In the genomic region with DNA sequence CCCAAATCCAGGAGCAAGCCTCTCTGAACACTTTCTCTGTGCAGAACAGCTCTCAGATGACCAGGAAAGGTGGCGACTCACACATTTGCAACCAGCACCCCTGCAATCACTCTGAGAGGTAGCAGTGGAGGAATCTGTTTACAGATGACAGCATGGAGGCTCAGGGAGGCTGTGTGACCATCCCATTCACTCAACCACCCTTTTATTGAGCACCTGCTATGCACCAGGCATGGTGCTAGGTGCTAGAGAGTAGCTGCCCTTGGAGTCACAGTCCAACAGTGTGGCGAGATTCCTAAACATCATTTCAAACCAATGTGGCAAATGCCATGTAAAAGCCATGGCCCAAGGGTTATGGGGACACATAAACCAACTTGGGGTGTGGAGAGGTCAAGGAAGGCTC, we compare ENCODE assay signal across 16 cellular contexts. TPM values are rescaled to one million over a fixed set of nuclear protein-coding genes. Genes with fewer than 3 reads are reported as not detected.
DNase-seq lines count a peak whose midpoint lies in the region; ATAC-seq, FAIRE-seq and TF ChIP-seq lines count a peak whose summit lies in the region.
"Had no signal": no experiment of that assay in that cellular context is flagged by ENCODE, and none has a peak within 500 bp of the region (broad histone marks: within the 10 kb centered on the region; RNA-seq: fewer than 3 reads in every experiment).

No MANE protein-coding gene starts in this region.

- DNase-seq in left ventricle myocardium inferior (no peak), right atrium auricular region (ENCODE audit: low spot score) (no peak), astrocyte (ENCODE audit: low read depth) (no peak), naive B cell (no peak), 8988T (no peak), inferior parietal cortex (ENCODE audit: extremely low spot score) (no peak), HCEC 1CT (no peak), KG1 (lab: John Stamatoyannopoulos, UW) (no peak)
- DNase-seq: activated CD4-positive, alpha-beta T cell treated with anti-CD3 and anti-CD28 coated beads for 36 hours; activated CD8-positive, alpha-beta memory T cell treated with anti-CD3 and anti-CD28 coated beads, Interleukin-2, amount 50 U/mL, for 4 hours; NCI-H510A treated with DMSO at 0.1 percent for 48 hours; retina; stimulated activated naive CD8-positive, alpha-beta T cell treated with anti-CD3 and anti-CD28 coated beads, Interleukin-15, amount 100 ng/mL, for 72 hours; T-helper 9 cell had no signal

- no peak overlapping the region for H2AFZ ChIP-seq in astrocyte (ENCODE audit: low read depth, low read length)

- H3K27ac ChIP-seq in left ventricle myocardium inferior (replicated peaks) (peak overlapping the region; percentile 88), right atrium auricular region (no peak overlapping the region), astrocyte (ENCODE audit: low read depth, low read length) (no peak overlapping the region)

- H3K27me3 ChIP-seq in left ventricle myocardium inferior (ENCODE audit: low read depth) (peaks cover 36% of the 10 kb centered on the region), right atrium auricular region (no peaks in the 10 kb centered on the region), astrocyte (ENCODE audit: insufficient read depth, low read length) (peaks cover 19% of the 10 kb centered on the region)
- H3K27me3 ChIP-seq: vagina had no signal

- H3K4me3 Mint-ChIP-seq in astrocyte (ENCODE audit: unreplicated experiment) (peak overlapping the region; percentile 34), naive B cell (peak overlapping the region in 7 of 8 donors; percentile 47 to 84 (median 77))

- H3K36me3 ChIP-seq in left ventricle myocardium inferior (no peaks in the 10 kb centered on the region), right atrium auricular region (no peaks in the 10 kb centered on the region), astrocyte (ENCODE audit: insufficient read depth, low read length) (no peaks in the 10 kb centered on the region)
- H3K36me3 ChIP-seq: vagina had no signal

- H3K4me2 ChIP-seq in astrocyte (ENCODE audit: low read length), result no peak overlapping the region

- H3K4me3 ChIP-seq in left ventricle myocardium inferior (no peak overlapping the region), right atrium auricular region (no peak overlapping the region), astrocyte (ENCODE audit: insufficient read depth, low read depth, low read length) (no peak overlapping the region)

- H3K9me3 ChIP-seq in left ventricle myocardium inferior (replicated peaks) (no peaks in the 10 kb centered on the region), right atrium auricular region (no peaks in the 10 kb centered on the region), astrocyte (ENCODE audit: insufficient read depth, low read depth, low read length) (no peaks in the 10 kb centered on the region)
- H3K9me3 ChIP-seq: vagina had no signal

- ATAC-seq in naive B cell (ENCODE audit: low read depth in 2 of 2), result no peak
- ATAC-seq: activated CD4-positive, alpha-beta T cell treated with anti-CD3 and anti-CD28 coated beads for 36 hours; stimulated activated naive CD8-positive, alpha-beta T cell treated with anti-CD3 and anti-CD28 coated beads, Interleukin-15, amount 100 ng/mL, for 72 hours had no signal

- H3K9me3 Mint-ChIP-seq in astrocyte (ENCODE audit: unreplicated experiment), result no peaks in the 10 kb centered on the region
- H3K9me3 Mint-ChIP-seq in naive B cell, result no peaks in the 10 kb centered on the region
- H3K9me3 Mint-ChIP-seq: stimulated activated naive CD8-positive, alpha-beta T cell treated with anti-CD3 and anti-CD28 coated beads, Interleukin-15, amount 100 ng/mL, for 72 hours had no signal

- H3K36me3 Mint-ChIP-seq in astrocyte (ENCODE audit: low read depth, unreplicated experiment) (peaks cover 2% of the 10 kb centered on the region), naive B cell (no peaks in the 10 kb centered on the region)

- H3K27me3 Mint-ChIP-seq in astrocyte (ENCODE audit: low read depth, unreplicated experiment), result peaks cover 23% of the 10 kb centered on the region
- peaks cover 0 to 30% (median 6%) of the 10 kb centered on the region in 3 donors for H3K27me3 Mint-ChIP-seq in naive B cell

- FAIRE-seq in astrocyte (lab: Jason Lieb, UNC), result no peak
- FAIRE-seq: islet of Langerhans had no signal

- H3K4me1 ChIP-seq in left ventricle myocardium inferior (peaks cover 28% of the 10 kb centered on the region), right atrium auricular region (peaks cover 0 to 13% of the 10 kb centered on the region in 2 donors), astrocyte (ENCODE audit: insufficient read depth, low read length) (peaks cover 7% of the 10 kb centered on the region)

- no peaks in the 10 kb centered on the region for H4K20me1 ChIP-seq in astrocyte (ENCODE audit: insufficient read depth, low read length)

- H3K27ac Mint-ChIP-seq in astrocyte (ENCODE audit: unreplicated experiment), result no peak overlapping the region
- no peak overlapping the region for H3K27ac Mint-ChIP-seq in naive B cell
- H3K27ac Mint-ChIP-seq: activated CD4-positive, alpha-beta T cell treated with anti-CD3 and anti-CD28 coated beads for 36 hours; stimulated activated naive CD8-positive, alpha-beta T cell treated with anti-CD3 and anti-CD28 coated beads, Interleukin-15, amount 100 ng/mL, for 72 hours had no signal

- TF ChIP-seq CTCF in left ventricle myocardium inferior (IDR thresholded peaks at IDR 0.05; ENCODE audit: borderline replicate concordance) (no peak), right atrium auricular region (IDR thresholded peaks at IDR 0.05) (no peak), astrocyte (IDR thresholded peaks at IDR 0.05; ENCODE audit: insufficient read depth, low read depth, low read length) (no peak)

- intact Hi-C loops in left ventricle myocardium inferior (cut with micrococcal nuclease), result no loop called here

- H3K4me1 Mint-ChIP-seq in astrocyte (ENCODE audit: low read depth, unreplicated experiment), result no peaks in the 10 kb centered on the region
- peaks cover 4 to 8% (median 8%) of the 10 kb centered on the region in 3 donors for H3K4me1 Mint-ChIP-seq in naive B cell

- no peak overlapping the region for H3K9ac ChIP-seq in astrocyte (ENCODE audit: low read length)

- H3K79me2 ChIP-seq in astrocyte (ENCODE audit: insufficient read depth, low read length), result no peaks in the 10 kb centered on the region

RNA-seq across cellular contexts. Expression of gene ITGB4, which starts 1.5 kb away (rescaled TPM):
- total RNA-seq in left ventricle myocardium inferior (10.6 TPM), right atrium auricular region (10 to 100 TPM; 11.1 to 37.5 TPM), astrocyte (2.1 and 6.6 TPM in 2 replicates)
- 1 to 10 TPM in 2 of 6 donors, under 1 TPM in 2, not detected in 2; 0.67 to 1.6 (median 1.1) TPM for polyA plus RNA-seq in naive B cell (ENCODE audit: low read depth in 6 of 6)

RNA-seq across cellular contexts. Expression of gene GALK1, which starts 45.3 kb away (rescaled TPM):
- total RNA-seq in left ventricle myocardium inferior, result 19.1 TPM
- total RNA-seq in right atrium auricular region, result 10 to 100 TPM; 19.6 to 21.0 TPM
- total RNA-seq in astrocyte, result 22.6 and 31.1 TPM in 2 replicates
- polyA plus RNA-seq in naive B cell (ENCODE audit: low read depth in 6 of 6), result 10 to 100 TPM in 4 of 6 donors, 1 to 10 TPM in 2; 8.3 to 21.9 (median 14.6) TPM

RNA-seq across cellular contexts. Expression of gene SAP30BP, which starts 52.6 kb away (rescaled TPM):
- total RNA-seq in left ventricle myocardium inferior (47.2 TPM), right atrium auricular region (10 to 100 TPM; 28.5 to 44.6 TPM), astrocyte (98.1 and 99.2 TPM in 2 replicates)
- polyA plus RNA-seq in naive B cell (ENCODE audit: low read depth in 6 of 6), result 100 to 1,000 TPM in 1 of 6 donors, 10 to 100 TPM in 5; 72.3 to 105 (median 95.6) TPM

RNA-seq across cellular contexts. Expression of gene RECQL5, which starts 52.8 kb away (rescaled TPM):
- 17.3 TPM for total RNA-seq in left ventricle myocardium inferior
- total RNA-seq in right atrium auricular region, result 1 to 10 TPM; 6.2 to 7.1 TPM
- total RNA-seq in astrocyte, result 24.6 and 25.9 TPM in 2 replicates
- polyA plus RNA-seq in naive B cell (ENCODE audit: low read depth in 6 of 6), result 10 to 100 TPM in 5 of 6 donors, 1 to 10 TPM in 1; 3.6 to 29.4 (median 16.3) TPM
